ENCODE assay signal across 16 cellular contexts in genomic region chr2:206721216-206721920, GRCh38. TPM values are rescaled to one million over a fixed set of nuclear protein-coding genes. Genes with fewer than 3 reads are reported as not detected.
DNase-seq lines count a peak whose midpoint lies in the region; ATAC-seq lines count a peak whose summit lies in the region.
"Had no signal": no experiment of that assay in that cellular context is flagged by ENCODE, and none has a peak within 500 bp of the region (broad histone marks: within the 10 kb centered on the region; RNA-seq: fewer than 3 reads in every experiment).

No MANE protein-coding gene starts in this region.

- peaks cover 3% of the 10 kb centered on the region for H3K9me3 Mint-ChIP-seq in activated naive CD8-positive, alpha-beta T cell treated with anti-CD3 and anti-CD28 coated beads for 36 hours
- H3K9me3 Mint-ChIP-seq: activated naive CD4-positive, alpha-beta T cell treated with anti-CD3 and anti-CD28 coated beads, Interleukin-2, amount 50 U/mL, for 24 hours had no signal

- H3K36me3 Mint-ChIP-seq in activated naive CD8-positive, alpha-beta T cell treated with anti-CD3 and anti-CD28 coated beads for 36 hours: no peaks in the 10 kb centered on the region
- H3K36me3 Mint-ChIP-seq: activated naive CD4-positive, alpha-beta T cell treated with anti-CD3 and anti-CD28 coated beads, Interleukin-2, amount 50 U/mL, for 24 hours had no signal

- DNase-seq in amniotic epithelial cell (ENCODE audit: low read depth) (peak; percentile 3), T-helper 1 cell (no peak), globus pallidus (ENCODE audit: low spot score) (no peak)
- DNase-seq in stimulated activated CD4-positive, alpha-beta T cell treated with anti-CD3 and anti-CD28 coated beads, Interleukin-12 subunit alpha, Interleukin-12 subunit beta, amount 100 ng/mL, for 4 hours: no peak
- no peak for DNase-seq in activated naive CD8-positive, alpha-beta T cell treated with anti-CD3 and anti-CD28 coated beads for 36 hours
- DNase-seq: activated CD4-positive, alpha-beta T cell treated with anti-CD3 and anti-CD28 coated beads, Interleukin-2, amount 50 U/mL, for 48 hours; foreskin fibroblast; left ventricle myocardium superior; MM.1S; NCI-H748 treated with DMSO at 0.1 percent for 48 hours; nucleus accumbens; stimulated activated naive CD8-positive, alpha-beta T cell treated with anti-CD3 and anti-CD28 coated beads, Interleukin-15, amount 100 ng/mL, for 72 hours had no signal

- no peak overlapping the region for H3K4me3 Mint-ChIP-seq in activated naive CD8-positive, alpha-beta T cell treated with anti-CD3 and anti-CD28 coated beads for 36 hours
- H3K4me3 Mint-ChIP-seq: activated naive CD4-positive, alpha-beta T cell treated with anti-CD3 and anti-CD28 coated beads, Interleukin-2, amount 50 U/mL, for 24 hours; stimulated activated naive CD8-positive, alpha-beta T cell treated with anti-CD3 and anti-CD28 coated beads, Interleukin-15, amount 100 ng/mL, for 72 hours had no signal

- no peaks in the 10 kb centered on the region for H3K4me1 Mint-ChIP-seq in activated naive CD8-positive, alpha-beta T cell treated with anti-CD3 and anti-CD28 coated beads for 36 hours
- H3K4me1 Mint-ChIP-seq: activated naive CD4-positive, alpha-beta T cell treated with anti-CD3 and anti-CD28 coated beads, Interleukin-2, amount 50 U/mL, for 24 hours; stimulated activated naive CD8-positive, alpha-beta T cell treated with anti-CD3 and anti-CD28 coated beads, Interleukin-15, amount 100 ng/mL, for 72 hours had no signal

- ATAC-seq in GM18858 (IDR thresholded peaks at IDR 0.05; ENCODE audit: unreplicated experiment) (peak; percentile 85), GM21526 (IDR thresholded peaks at IDR 0.05; ENCODE audit: low FRiP score, unreplicated experiment) (peak; percentile 67), HG03060 (IDR thresholded peaks at IDR 0.05; ENCODE audit: low read depth, unreplicated experiment) (peak; percentile 94)
- ATAC-seq: left ventricle myocardium superior; stimulated activated naive CD8-positive, alpha-beta T cell treated with anti-CD3 and anti-CD28 coated beads, Interleukin-15, amount 100 ng/mL, for 72 hours had no signal

- peaks cover 36% of the 10 kb centered on the region for H3K27me3 Mint-ChIP-seq in activated naive CD8-positive, alpha-beta T cell treated with anti-CD3 and anti-CD28 coated beads for 36 hours

- no peak overlapping the region for H3K27ac Mint-ChIP-seq in activated naive CD8-positive, alpha-beta T cell treated with anti-CD3 and anti-CD28 coated beads for 36 hours
- H3K27ac Mint-ChIP-seq: activated naive CD4-positive, alpha-beta T cell treated with anti-CD3 and anti-CD28 coated beads, Interleukin-2, amount 50 U/mL, for 24 hours; stimulated activated naive CD8-positive, alpha-beta T cell treated with anti-CD3 and anti-CD28 coated beads, Interleukin-15, amount 100 ng/mL, for 72 hours had no signal

RNA-seq across cellular contexts. Expression of gene DYTN, which starts 3.2 kb away (rescaled TPM):
- total RNA-seq in activated naive CD8-positive, alpha-beta T cell treated with anti-CD3 and anti-CD28 coated beads for 36 hours: not detected
- total RNA-seq: left ventricle myocardium superior had no signal

RNA-seq across cellular contexts. Expression of gene MDH1B, which starts 43.8 kb away (rescaled TPM):
- total RNA-seq in activated naive CD8-positive, alpha-beta T cell treated with anti-CD3 and anti-CD28 coated beads for 36 hours: 1 to 10 TPM in 1 of 2 experiments, under 1 TPM in 1; 0.90 to 1.1 TPM

RNA-seq across cellular contexts. Expression of gene FASTKD2, which starts 44.0 kb away (rescaled TPM):
- 10 to 100 TPM; 44.1 to 44.5 TPM for total RNA-seq in activated naive CD8-positive, alpha-beta T cell treated with anti-CD3 and anti-CD28 coated beads for 36 hours
